In genomic region chr2:68710336-68710735, GRCh38 we compare ENCODE assay signal across 24 cellular contexts. TPM values are rescaled to one million over a fixed set of nuclear protein-coding genes. Genes with fewer than 3 reads are reported as not detected.
DNase-seq lines count a peak whose midpoint lies in the region; ATAC-seq and TF ChIP-seq lines count a peak whose summit lies in the region.
"Had no signal": no experiment of that assay in that cellular context is flagged by ENCODE, and none has a peak within 500 bp of the region (broad histone marks: within the 10 kb centered on the region; RNA-seq: fewer than 3 reads in every experiment).

No MANE protein-coding gene starts in this region.

- no peak overlapping the region for H3K4me3 ChIP-seq in BLaER1 treated with 17β-estradiol and CSF1 and Interleukin-3, amounts not matched to agents 10 nM and 100 nM
- no peak overlapping the region for H3K4me3 ChIP-seq in MM.1S (ENCODE audit: low read length)
- no peak overlapping the region for H3K4me3 ChIP-seq in mesenchymal stem cell (ENCODE audit: insufficient read depth in 1 of 2, low read depth in 1 of 2, low read length in 2 of 2)
- H3K4me3 ChIP-seq in PC-9, result no peak overlapping the region

- H2BK12ac ChIP-seq in mesenchymal stem cell (ENCODE audit: low read length in 2 of 2), result peak overlapping the region in 1 of 2 experiments; percentile 72

- H2AFZ ChIP-seq in MM.1S (ENCODE audit: low read length) (peak overlapping the region; percentile 60), mesenchymal stem cell (ENCODE audit: low read depth, low read length) (no peak overlapping the region), PC-9 (no peak overlapping the region)

- no peaks in the 10 kb centered on the region for H3K27me3 ChIP-seq in BLaER1 treated with 17β-estradiol and CSF1 and Interleukin-3, amounts not matched to agents 10 nM and 100 nM
- no peaks in the 10 kb centered on the region for H3K27me3 ChIP-seq in MM.1S (replicated peaks; ENCODE audit: insufficient read depth, low read length)
- peaks cover 20 to 37% of the 10 kb centered on the region in 2 experiments for H3K27me3 ChIP-seq in mesenchymal stem cell (ENCODE audit: control insufficient read depth in 1 of 2, insufficient read depth in 1 of 2, low read length in 2 of 2)
- no peaks in the 10 kb centered on the region for H3K27me3 ChIP-seq in PC-9 (ENCODE audit: insufficient read depth, low read depth)

- no peak overlapping the region for H3K4ac ChIP-seq in mesenchymal stem cell (ENCODE audit: low read depth in 1 of 2, low read length in 2 of 2)

- H4K20me1 ChIP-seq in BLaER1 treated with 17β-estradiol and CSF1 and Interleukin-3, amounts not matched to agents 10 nM and 100 nM, result no peaks in the 10 kb centered on the region
- H4K20me1 ChIP-seq in MM.1S (ENCODE audit: insufficient read depth, low read length) (no peaks in the 10 kb centered on the region), PC-9 (ENCODE audit: insufficient read depth) (no peaks in the 10 kb centered on the region)

- H3K36me3 ChIP-seq in BLaER1 treated with 17β-estradiol and CSF1 and Interleukin-3, amounts not matched to agents 10 nM and 100 nM, result no peaks in the 10 kb centered on the region
- H3K36me3 ChIP-seq in MM.1S (replicated peaks; ENCODE audit: insufficient read depth, low read length) (no peaks in the 10 kb centered on the region), mesenchymal stem cell (ENCODE audit: control insufficient read depth in 1 of 2, insufficient read depth in 2 of 2, low read depth in 1 of 2, low read length in 2 of 2) (no peaks in the 10 kb centered on the region), PC-9 (ENCODE audit: low read depth) (no peaks in the 10 kb centered on the region)

- intact Hi-C loops in activated B cell treated with CpG ODN at 0.5 μM for 24 hours (cut with micrococcal nuclease) (no loop called here), Right ventricle myocardium superior (cut with DNase I) (loop anchor here (10.0 kb wide), 1 partner anchor 226 kb away; no protein-coding TSS in a partner anchor), PC-9 (cut with micrococcal nuclease; ENCODE audit: unreplicated experiment) (loop anchor here (10.0 kb wide), 1 partner anchor 594 kb away; no protein-coding TSS in a partner anchor)

- H4K91ac ChIP-seq in mesenchymal stem cell (ENCODE audit: low read length), result no peak overlapping the region

- H3K4me2 ChIP-seq in BLaER1 treated with 17β-estradiol and CSF1 and Interleukin-3, amounts not matched to agents 10 nM and 100 nM, result peak overlapping the region; percentile 2 to 67 (median 22); a peak in 18 of 22 replicates
- H3K4me2 ChIP-seq in MM.1S (ENCODE audit: low read depth, low read length) (peak overlapping the region; percentile 60; the same call in 1 of the 2 replicates), mesenchymal stem cell (ENCODE audit: low read length, poor library complexity, severe bottlenecking) (no peak overlapping the region), PC-9 (no peak overlapping the region)
- H3K4me2 ChIP-seq: SK-N-SH had no signal

- peaks cover 0 to 15% (median 10%) of the 10 kb centered on the region in 11 experiments; a peak in 11 of 22 replicates for H3K9me3 ChIP-seq in BLaER1 treated with 17β-estradiol and CSF1 and Interleukin-3, amounts not matched to agents 10 nM and 100 nM (replicated peaks in 1 of 11)
- H3K9me3 ChIP-seq in MM.1S (replicated peaks; ENCODE audit: insufficient read depth, low read length) (no peaks in the 10 kb centered on the region), mesenchymal stem cell (ENCODE audit: control insufficient read depth, low read length) (no peaks in the 10 kb centered on the region), PC-9 (ENCODE audit: insufficient read depth, low read depth) (no peaks in the 10 kb centered on the region)
- H3K9me3 ChIP-seq: SK-N-SH had no signal

- no peak overlapping the region for H2AK5ac ChIP-seq in mesenchymal stem cell (ENCODE audit: low read length, severe bottlenecking)

- peak overlapping the region in 4 of 11 experiments; percentile 10 to 45 (median 28); a peak in 7 of 22 replicates for H3K27ac ChIP-seq in BLaER1 treated with 17β-estradiol and CSF1 and Interleukin-3, amounts not matched to agents 10 nM and 100 nM
- H3K27ac ChIP-seq in MM.1S (ENCODE audit: low read length) (no peak overlapping the region; the same call in 1 of the 2 replicates), mesenchymal stem cell (ENCODE audit: low read length, poor library complexity, severe bottlenecking) (no peak overlapping the region), PC-9 (no peak overlapping the region)
- H3K27ac ChIP-seq: C4-2B, RWPE1 had no signal

- H3K79me2 ChIP-seq in MM.1S (ENCODE audit: low read length) (no peaks in the 10 kb centered on the region), PC-9 (ENCODE audit: low read depth) (no peaks in the 10 kb centered on the region)

- H3K9me3 Mint-ChIP-seq in activated B cell treated with CpG ODN at 0.5 μM for 24 hours, result no peaks in the 10 kb centered on the region
- H3K9me3 Mint-ChIP-seq: CD8-positive, alpha-beta memory T cell; T-cell had no signal

- no peak overlapping the region for H3K14ac ChIP-seq in mesenchymal stem cell (ENCODE audit: low read length in 2 of 2)

- BruUV-seq in PC-9 (replicated peaks; lab: Mats Ljungman, UMichigan), result no TSS peak

- POLR2A ChIA-PET in activated B cell treated with CpG ODN at 0.5 μM for 24 hours (lab: Charles Lee) (interaction anchor here (0.6 to 2.9 kb wide), 12 partner anchors 24 to 196 kb away, joined by 3 to 9 read pairs (median 4); partner anchors contain the start of gene ARHGAP25), PC-9 (lab: Charles Lee; ENCODE audit: unreplicated experiment) (no interaction called here)

- no peaks in the 10 kb centered on the region for H3K27me3 Mint-ChIP-seq in activated B cell treated with CpG ODN at 0.5 μM for 24 hours
- H3K27me3 Mint-ChIP-seq: T-cell had no signal

- no peak overlapping the region for H3K4me3 Mint-ChIP-seq in activated B cell treated with CpG ODN at 0.5 μM for 24 hours
- H3K4me3 Mint-ChIP-seq: CD8-positive, alpha-beta memory T cell; T-cell had no signal

- H2BK120ac ChIP-seq in mesenchymal stem cell (ENCODE audit: low read depth, low read length), result peak overlapping the region; percentile 3

- CTCF ChIA-PET in activated B cell treated with CpG ODN at 0.5 μM for 24 hours (lab: Charles Lee) (interaction anchor here (0.8 to 5.5 kb wide), 17 partner anchors 12 to 246 kb away, joined by 3 to 102 read pairs (median 13); partner anchors contain the start of genes APLF, ARHGAP25 and FBXO48), PC-9 (lab: Charles Lee) (interaction anchor here (0.6 to 1.4 kb wide), 2 partner anchors 215 to 217 kb away, joined by 3 to 4 read pairs; no protein-coding TSS in a partner anchor)

- no peak for TF ChIP-seq CTCF in MM.1S (IDR thresholded peaks at IDR 0.05; ENCODE audit: low read length)
- TF ChIP-seq CTCF in activated B cell treated with CpG ODN at 0.5 μM for 24 hours (IDR thresholded peaks at IDR 0.05), result no peak
- no peak for TF ChIP-seq CTCF in PC-9 (conservative IDR thresholded peaks at IDR 0.05)

- H3F3A ChIP-seq in MM.1S (ENCODE audit: insufficient read depth, low read length) (peaks cover 7% of the 10 kb centered on the region), PC-9 (ENCODE audit: insufficient read depth, low read depth) (no peaks in the 10 kb centered on the region)

- H3K18ac ChIP-seq in mesenchymal stem cell (ENCODE audit: low read depth in 1 of 2, low read length in 2 of 2), result no peak overlapping the region

- H3K9me2 ChIP-seq in MM.1S (replicated peaks; ENCODE audit: insufficient read depth, low read length), result no peaks in the 10 kb centered on the region
- no peaks in the 10 kb centered on the region for H3K9me2 ChIP-seq in PC-9 (ENCODE audit: insufficient read depth)
- H3K9me2 ChIP-seq: SK-N-SH had no signal

- peak overlapping the region; percentile 61 for H3K27ac Mint-ChIP-seq in activated B cell treated with CpG ODN at 0.5 μM for 24 hours

- no peaks in the 10 kb centered on the region for H3K79me1 ChIP-seq in mesenchymal stem cell (replicated peaks; ENCODE audit: low read length, poor library complexity, severe bottlenecking)

- no peak overlapping the region for H2BK5ac ChIP-seq in mesenchymal stem cell (ENCODE audit: low read depth, low read length, poor library complexity, severe bottlenecking)

- H2BK15ac ChIP-seq in mesenchymal stem cell (ENCODE audit: low read depth, poor library complexity, severe bottlenecking), result no peak overlapping the region

- DNase-seq in MM.1S (no peak), activated B cell treated with CpG ODN at 0.5 μM for 24 hours (no peak), mesenchymal stem cell (peak; percentile 52), Right ventricle myocardium superior (no peak), DMS 273 (lab: John Stamatoyannopoulos, UW; ENCODE audit: unreplicated experiment) (no peak), PC-9 (no peak)
- DNase-seq: 8988T; Calu3; CD8-positive, alpha-beta memory T cell; DMS53; H7; NCI-H1105; NCI-H2029 treated with DMSO at 0.1 percent for 48 hours; NCI-H345; NCI-H524; NCI-H774; SIG-M5; T-cell had no signal

- ATAC-seq in activated B cell treated with CpG ODN at 0.5 μM for 24 hours (ENCODE audit: low read depth) (no peak), Right ventricle myocardium superior (ENCODE audit: poor library complexity) (no peak), GM21619 (IDR thresholded peaks at IDR 0.05; ENCODE audit: unreplicated experiment) (no peak)

- H3K23ac ChIP-seq in mesenchymal stem cell (ENCODE audit: low read length in 2 of 2), result no peak overlapping the region

- no peak overlapping the region for H3K9ac ChIP-seq in BLaER1 treated with 17β-estradiol and CSF1 and Interleukin-3, amounts not matched to agents 10 nM and 100 nM
- H3K9ac ChIP-seq in MM.1S (ENCODE audit: low read length) (no peak overlapping the region), mesenchymal stem cell (ENCODE audit: low read length) (no peak overlapping the region)
- H3K9ac ChIP-seq: SK-N-SH had no signal

- H4K8ac ChIP-seq in mesenchymal stem cell (ENCODE audit: low read length), result no peak overlapping the region

- H3K36me3 Mint-ChIP-seq in activated B cell treated with CpG ODN at 0.5 μM for 24 hours (ENCODE audit: low read depth), result no peaks in the 10 kb centered on the region
- H3K36me3 Mint-ChIP-seq: CD8-positive, alpha-beta memory T cell; T-cell had no signal

- 89% methylated on average over 1 of the region's 1 CpG for WGBS in mesenchymal stem cell

- H3K4me1 ChIP-seq in BLaER1 treated with 17β-estradiol and CSF1 and Interleukin-3, amounts not matched to agents 10 nM and 100 nM, result peaks cover 35 to 46% (median 41%) of the 10 kb centered on the region in 10 experiments
- peaks cover 27% of the 10 kb centered on the region for H3K4me1 ChIP-seq in MM.1S (ENCODE audit: low read length)
- no peaks in the 10 kb centered on the region for H3K4me1 ChIP-seq in mesenchymal stem cell (ENCODE audit: control insufficient read depth, insufficient read depth, low read depth, low read length)
- no peaks in the 10 kb centered on the region for H3K4me1 ChIP-seq in PC-9 (replicated peaks; ENCODE audit: insufficient read depth)

- peaks cover 47% of the 10 kb centered on the region for H3K4me1 Mint-ChIP-seq in activated B cell treated with CpG ODN at 0.5 μM for 24 hours

RNA-seq across cellular contexts. Expression of gene ARHGAP25, which starts 24.3 kb away (rescaled TPM):
- total RNA-seq in activated B cell treated with CpG ODN at 0.5 μM for 24 hours, result 324 and 336 TPM in 2 replicates
- 0.62 TPM for polyA plus RNA-seq in mesenchymal stem cell (2013, experiment 1 of 2)
- 0.45 TPM for polyA plus RNA-seq in mesenchymal stem cell (2013, experiment 2 of 2)
- total RNA-seq in Right ventricle myocardium superior, result 7.3 TPM
- total RNA-seq in PC-9 (2021), result not detected in 2 replicates
- total RNA-seq: Calu3, LHCN-M2 had no signal
- polyA plus RNA-seq: SK-N-SH had no signal

Comparison
In these comparisons a context has a peak if more than half of its experiments do, and no peak if none do; other contexts are left out.
1. H3K4me2 ChIP-seq: peak in BLaER1 treated with 17β-estradiol and CSF1 and Interleukin-3, amounts not matched to agents 10 nM and 100 nM (11 of 11) and MM.1S (single experiment); none in mesenchymal stem cell (single experiment) and PC-9 (single experiment).
2. RNA of gene ARHGAP25, which starts 24.3 kb away (total RNA-seq): 324 to 336 TPM in activated B cell treated with CpG ODN at 0.5 μM for 24 hours; 7.3 TPM in Right ventricle myocardium superior (single experiment) and not detected in PC-9; every median in the first group is over 10 times any median in the second.